ENCODE assay signal across 2 cellular contexts in the genomic region with DNA sequence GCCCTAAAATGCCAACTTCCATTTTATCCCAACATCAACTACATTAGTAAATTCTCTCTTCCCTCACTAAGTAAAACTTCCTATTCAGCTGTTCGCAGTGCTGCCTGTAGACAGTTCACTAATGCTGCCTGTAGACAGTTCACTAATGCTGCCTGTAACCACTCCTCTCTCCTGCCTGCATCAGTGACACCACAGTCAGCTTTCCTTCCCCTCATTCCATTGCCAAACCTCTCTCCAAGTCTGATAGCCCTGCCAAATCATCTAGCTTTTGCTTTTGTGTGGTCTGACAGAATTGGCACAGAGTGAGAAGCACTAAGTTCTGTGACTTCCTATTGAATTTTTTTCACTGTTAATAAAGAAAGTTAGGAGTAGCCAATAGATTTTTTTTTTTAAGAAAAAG.
TF ChIP-seq lines count a peak whose summit lies in the region.

No MANE protein-coding gene starts in this region.

TF ChIP-seq in SK-N-SH treated with all-trans-retinoic acid at 6 μM for 48 hours, 23 proteins besides CTCF, POLR2A, EP300 and RAD21 (continued from another document):
- no peak for TF ChIP-seq ESRRG (CRISPR knock-in tag; IDR thresholded peaks at IDR 0.05)
- TF ChIP-seq, protein P1, sequence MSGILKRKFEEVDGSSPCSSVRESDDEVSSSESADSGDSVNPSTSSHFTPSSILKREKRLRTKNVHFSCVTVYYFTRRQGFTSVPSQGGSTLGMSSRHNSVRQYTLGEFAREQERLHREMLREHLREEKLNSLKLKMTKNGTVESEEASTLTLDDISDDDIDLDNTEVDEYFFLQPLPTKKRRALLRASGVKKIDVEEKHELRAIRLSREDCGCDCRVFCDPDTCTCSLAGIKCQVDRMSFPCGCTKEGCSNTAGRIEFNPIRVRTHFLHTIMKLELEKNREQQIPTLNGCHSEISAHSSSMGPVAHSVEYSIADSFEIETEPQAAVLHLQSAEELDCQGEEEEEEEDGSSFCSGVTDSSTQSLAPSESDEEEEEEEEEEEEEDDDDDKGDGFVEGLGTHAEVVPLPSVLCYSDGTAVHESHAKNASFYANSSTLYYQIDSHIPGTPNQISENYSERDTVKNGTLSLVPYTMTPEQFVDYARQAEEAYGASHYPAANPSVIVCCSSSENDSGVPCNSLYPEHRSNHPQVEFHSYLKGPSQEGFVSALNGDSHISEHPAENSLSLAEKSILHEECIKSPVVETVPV (CRISPR knock-in tag; IDR thresholded peaks at IDR 0.05) = no peak
- no peak for TF ChIP-seq GLIS3 (CRISPR knock-in tag; IDR thresholded peaks at IDR 0.05)
- no peak for TF ChIP-seq BACH2 (CRISPR knock-in tag; IDR thresholded peaks at IDR 0.05; ENCODE audit: borderline replicate concordance)
- TF ChIP-seq ZNF70 (CRISPR knock-in tag; IDR thresholded peaks at IDR 0.05) = no peak
- no peak for TF ChIP-seq ARNTL (CRISPR knock-in tag; IDR thresholded peaks at IDR 0.05; ENCODE audit: borderline replicate concordance, low read depth)
- no peak for TF ChIP-seq ZFP30 (CRISPR knock-in tag; IDR thresholded peaks at IDR 0.05)
- TF ChIP-seq ZFP3 (CRISPR knock-in tag; IDR thresholded peaks at IDR 0.05) = no peak
- TF ChIP-seq, protein P2, sequence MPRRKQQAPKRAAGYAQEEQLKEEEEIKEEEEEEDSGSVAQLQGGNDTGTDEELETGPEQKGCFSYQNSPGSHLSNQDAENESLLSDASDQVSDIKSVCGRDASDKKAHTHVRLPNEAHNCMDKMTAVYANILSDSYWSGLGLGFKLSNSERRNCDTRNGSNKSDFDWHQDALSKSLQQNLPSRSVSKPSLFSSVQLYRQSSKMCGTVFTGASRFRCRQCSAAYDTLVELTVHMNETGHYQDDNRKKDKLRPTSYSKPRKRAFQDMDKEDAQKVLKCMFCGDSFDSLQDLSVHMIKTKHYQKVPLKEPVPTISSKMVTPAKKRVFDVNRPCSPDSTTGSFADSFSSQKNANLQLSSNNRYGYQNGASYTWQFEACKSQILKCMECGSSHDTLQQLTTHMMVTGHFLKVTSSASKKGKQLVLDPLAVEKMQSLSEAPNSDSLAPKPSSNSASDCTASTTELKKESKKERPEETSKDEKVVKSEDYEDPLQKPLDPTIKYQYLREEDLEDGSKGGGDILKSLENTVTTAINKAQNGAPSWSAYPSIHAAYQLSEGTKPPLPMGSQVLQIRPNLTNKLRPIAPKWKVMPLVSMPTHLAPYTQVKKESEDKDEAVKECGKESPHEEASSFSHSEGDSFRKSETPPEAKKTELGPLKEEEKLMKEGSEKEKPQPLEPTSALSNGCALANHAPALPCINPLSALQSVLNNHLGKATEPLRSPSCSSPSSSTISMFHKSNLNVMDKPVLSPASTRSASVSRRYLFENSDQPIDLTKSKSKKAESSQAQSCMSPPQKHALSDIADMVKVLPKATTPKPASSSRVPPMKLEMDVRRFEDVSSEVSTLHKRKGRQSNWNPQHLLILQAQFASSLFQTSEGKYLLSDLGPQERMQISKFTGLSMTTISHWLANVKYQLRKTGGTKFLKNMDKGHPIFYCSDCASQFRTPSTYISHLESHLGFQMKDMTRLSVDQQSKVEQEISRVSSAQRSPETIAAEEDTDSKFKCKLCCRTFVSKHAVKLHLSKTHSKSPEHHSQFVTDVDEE (CRISPR knock-in tag; IDR thresholded peaks at IDR 0.05) = no peak
- TF ChIP-seq, protein P3, sequence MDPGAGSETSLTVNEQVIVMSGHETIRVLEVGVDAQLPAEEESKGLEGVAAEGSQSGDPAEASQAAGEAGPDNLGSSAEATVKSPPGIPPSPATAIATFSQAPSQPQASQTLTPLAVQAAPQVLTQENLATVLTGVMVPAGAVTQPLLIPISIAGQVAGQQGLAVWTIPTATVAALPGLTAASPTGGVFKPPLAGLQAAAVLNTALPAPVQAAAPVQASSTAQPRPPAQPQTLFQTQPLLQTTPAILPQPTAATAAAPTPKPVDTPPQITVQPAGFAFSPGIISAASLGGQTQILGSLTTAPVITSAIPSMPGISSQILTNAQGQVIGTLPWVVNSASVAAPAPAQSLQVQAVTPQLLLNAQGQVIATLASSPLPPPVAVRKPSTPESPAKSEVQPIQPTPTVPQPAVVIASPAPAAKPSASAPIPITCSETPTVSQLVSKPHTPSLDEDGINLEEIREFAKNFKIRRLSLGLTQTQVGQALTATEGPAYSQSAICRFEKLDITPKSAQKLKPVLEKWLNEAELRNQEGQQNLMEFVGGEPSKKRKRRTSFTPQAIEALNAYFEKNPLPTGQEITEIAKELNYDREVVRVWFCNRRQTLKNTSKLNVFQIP (CRISPR knock-in tag; IDR thresholded peaks at IDR 0.05; ENCODE audit: borderline replicate concordance, low read depth) = no peak
- no peak for TF ChIP-seq ZC3H10 (CRISPR knock-in tag; IDR thresholded peaks at IDR 0.05)
- TF ChIP-seq TCF4 (CRISPR knock-in tag; IDR thresholded peaks at IDR 0.05; ENCODE audit: borderline replicate concordance) = no peak
- TF ChIP-seq SNAI2 (CRISPR knock-in tag; IDR thresholded peaks at IDR 0.05) = no peak

TF ChIP-seq in SK-N-SH, 30 proteins besides CTCF, POLR2A, EP300 and RAD21 (continued from another document):
- no peak for TF ChIP-seq EZH2phosphoT487 (IDR thresholded peaks at IDR 0.05; ENCODE audit: borderline replicate concordance, low read depth)
- TF ChIP-seq GABPA (IDR thresholded peaks at IDR 0.05; ENCODE audit: low read depth) = no peak
- TF ChIP-seq SIN3A (IDR thresholded peaks at IDR 0.05; ENCODE audit: borderline replicate concordance, low read depth, low read length) = no peak
- no peak for TF ChIP-seq YY1 (IDR thresholded peaks at IDR 0.05; ENCODE audit: low read depth)
- TF ChIP-seq POLR2AphosphoS5 (IDR thresholded peaks at IDR 0.05; ENCODE audit: low read depth, low read length) = no peak
- no peak for TF ChIP-seq FOXM1 (IDR thresholded peaks at IDR 0.05; ENCODE audit: low read depth)
- TF ChIP-seq SMC3 (IDR thresholded peaks at IDR 0.05; ENCODE audit: low read depth, low read length) = no peak
- TF ChIP-seq, protein P4, sequence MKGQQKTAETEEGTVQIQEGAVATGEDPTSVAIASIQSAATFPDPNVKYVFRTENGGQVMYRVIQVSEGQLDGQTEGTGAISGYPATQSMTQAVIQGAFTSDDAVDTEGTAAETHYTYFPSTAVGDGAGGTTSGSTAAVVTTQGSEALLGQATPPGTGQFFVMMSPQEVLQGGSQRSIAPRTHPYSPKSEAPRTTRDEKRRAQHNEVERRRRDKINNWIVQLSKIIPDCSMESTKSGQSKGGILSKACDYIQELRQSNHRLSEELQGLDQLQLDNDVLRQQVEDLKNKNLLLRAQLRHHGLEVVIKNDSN (IDR thresholded peaks at IDR 0.05; ENCODE audit: borderline replicate concordance, low read depth) = no peak
- TF ChIP-seq, protein P5, sequence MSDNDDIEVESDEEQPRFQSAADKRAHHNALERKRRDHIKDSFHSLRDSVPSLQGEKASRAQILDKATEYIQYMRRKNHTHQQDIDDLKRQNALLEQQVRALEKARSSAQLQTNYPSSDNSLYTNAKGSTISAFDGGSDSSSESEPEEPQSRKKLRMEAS (IDR thresholded peaks at IDR 0.05; ENCODE audit: low read depth) = no peak
- no peak for TF ChIP-seq MEF2A (IDR thresholded peaks at IDR 0.05; ENCODE audit: borderline replicate concordance, low read depth)
- TF ChIP-seq, protein P6, sequence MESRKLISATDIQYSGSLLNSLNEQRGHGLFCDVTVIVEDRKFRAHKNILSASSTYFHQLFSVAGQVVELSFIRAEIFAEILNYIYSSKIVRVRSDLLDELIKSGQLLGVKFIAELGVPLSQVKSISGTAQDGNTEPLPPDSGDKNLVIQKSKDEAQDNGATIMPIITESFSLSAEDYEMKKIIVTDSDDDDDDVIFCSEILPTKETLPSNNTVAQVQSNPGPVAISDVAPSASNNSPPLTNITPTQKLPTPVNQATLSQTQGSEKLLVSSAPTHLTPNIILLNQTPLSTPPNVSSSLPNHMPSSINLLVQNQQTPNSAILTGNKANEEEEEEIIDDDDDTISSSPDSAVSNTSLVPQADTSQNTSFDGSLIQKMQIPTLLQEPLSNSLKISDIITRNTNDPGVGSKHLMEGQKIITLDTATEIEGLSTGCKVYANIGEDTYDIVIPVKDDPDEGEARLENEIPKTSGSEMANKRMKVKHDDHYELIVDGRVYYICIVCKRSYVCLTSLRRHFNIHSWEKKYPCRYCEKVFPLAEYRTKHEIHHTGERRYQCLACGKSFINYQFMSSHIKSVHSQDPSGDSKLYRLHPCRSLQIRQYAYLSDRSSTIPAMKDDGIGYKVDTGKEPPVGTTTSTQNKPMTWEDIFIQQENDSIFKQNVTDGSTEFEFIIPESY (IDR thresholded peaks at IDR 0.05; ENCODE audit: borderline replicate concordance, low read depth) = no peak
- no peak for TF ChIP-seq JUND (IDR thresholded peaks at IDR 0.05)
- no peak for TF ChIP-seq RXRA (IDR thresholded peaks at IDR 0.05; ENCODE audit: borderline replicate concordance, low read depth)
